In the genomic region with DNA sequence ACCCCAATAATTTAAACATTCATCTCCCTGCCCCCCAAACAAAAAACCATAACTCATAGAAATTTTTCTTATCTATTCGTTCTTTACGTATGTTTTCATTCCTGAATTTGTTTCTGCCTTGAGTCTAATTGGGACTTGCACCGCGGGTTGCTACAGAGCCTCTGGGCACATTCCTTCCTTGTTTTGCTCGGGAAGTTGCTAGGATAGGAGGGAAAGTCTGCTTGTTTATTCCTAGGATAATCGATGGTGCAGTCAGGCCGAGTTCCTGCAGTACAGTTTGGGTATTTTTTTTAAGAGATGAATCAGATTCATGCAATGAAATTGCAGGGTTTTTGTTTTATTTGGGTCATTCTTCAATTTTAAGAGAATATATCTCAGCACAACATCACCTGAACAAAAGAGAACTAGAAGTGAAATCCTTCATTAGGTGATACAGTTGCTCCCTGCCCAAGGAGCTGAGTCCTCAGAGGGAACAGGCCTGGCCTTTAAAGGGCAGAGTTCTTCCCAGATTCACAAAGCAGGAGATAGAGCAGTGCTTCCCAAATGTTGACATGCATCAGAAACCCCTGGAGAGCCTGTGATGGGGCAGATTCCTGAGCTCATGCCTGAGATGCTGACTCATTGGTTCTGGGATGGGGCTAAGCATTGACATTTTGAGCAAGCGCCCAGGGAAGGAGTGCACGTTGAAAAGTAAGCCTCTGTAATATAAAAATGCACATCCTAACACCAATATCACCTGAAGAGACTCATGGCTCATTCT, we compare ENCODE assay signal across 14 cellular contexts.
DNase-seq lines count a peak whose midpoint lies in the region; ATAC-seq, FAIRE-seq and TF ChIP-seq lines count a peak whose summit lies in the region.
"Had no signal": no experiment of that assay in that cellular context is flagged by ENCODE, and none has a peak within 500 bp of the region (broad histone marks: within the 10 kb centered on the region; RNA-seq: fewer than 3 reads in every experiment).

No MANE protein-coding gene starts in this region.

- H3K4me3 ChIP-seq in bronchial epithelial cell (ENCODE audit: low read depth, low read length): no peak overlapping the region

- no peaks in the 10 kb centered on the region for H3K27me3 Mint-ChIP-seq in type B pancreatic cell

- peak overlapping the region; percentile 14 for H3K27ac Mint-ChIP-seq in type B pancreatic cell
- H3K27ac Mint-ChIP-seq: T-cell had no signal

- TF ChIP-seq CTCF in bronchial epithelial cell (IDR thresholded peaks at IDR 0.05; ENCODE audit: insufficient read depth, low read length, severe bottlenecking) (no peak), type B pancreatic cell (conservative IDR thresholded peaks at IDR 0.05) (no peak)

- DNase-seq in HTR-8/SVneo (ENCODE audit: insufficient read length, low spot score): peak; percentile 9
- DNase-seq in bronchial epithelial cell (ENCODE audit: low read depth): peak; percentile 10
- DNase-seq in iris pigment epithelial cell (ENCODE audit: low read depth): peak; percentile 58
- DNase-seq in type B pancreatic cell (ENCODE audit: extremely low spot score, unreplicated experiment): no peak
- no peak for DNase-seq in nucleus accumbens (lab: John Stamatoyannopoulos, UW)
- DNase-seq in UCSD-AML1 (lab: John Stamatoyannopoulos, UW; ENCODE audit: unreplicated experiment): no peak
- DNase-seq: activated CD8-positive, alpha-beta memory T cell treated with anti-CD3 and anti-CD28 coated beads, Interleukin-2, amount 50 U/mL, for 4 hours; cerebellar nuclear complex; GF-D8; MV-4-11; NCI-H526 treated with DMSO at 0.1 percent for 48 hours; T-cell had no signal

- H3K4me3 Mint-ChIP-seq in type B pancreatic cell: no peak overlapping the region
- H3K4me3 Mint-ChIP-seq: T-cell had no signal

- no peaks in the 10 kb centered on the region for H3K36me3 ChIP-seq in bronchial epithelial cell (ENCODE audit: control insufficient read depth, insufficient read depth, low read length)

- ATAC-seq in HG02852 (IDR thresholded peaks at IDR 0.05; ENCODE audit: unreplicated experiment): no peak
- ATAC-seq in HG02571 (IDR thresholded peaks at IDR 0.05; ENCODE audit: unreplicated experiment): no peak
- ATAC-seq: T-cell had no signal

- H3K27me3 ChIP-seq in bronchial epithelial cell (ENCODE audit: control insufficient read depth, insufficient read depth, low read length): no peaks in the 10 kb centered on the region

- H3K9me3 Mint-ChIP-seq in type B pancreatic cell: no peaks in the 10 kb centered on the region

- H3K36me3 Mint-ChIP-seq in type B pancreatic cell: no peaks in the 10 kb centered on the region
- H3K36me3 Mint-ChIP-seq: T-cell had no signal

- FAIRE-seq in HTR-8/SVneo (lab: Jason Lieb, UNC) (no peak), bronchial epithelial cell (lab: Jason Lieb, UNC) (no peak)

- peaks cover 6% of the 10 kb centered on the region for H3K4me1 Mint-ChIP-seq in type B pancreatic cell (ENCODE audit: unreplicated experiment)

Comparison
In these comparisons a context has a peak if more than half of its experiments do, and no peak if none do; other contexts are left out.
1. DNase-seq: peak in HTR-8/SVneo (single experiment), bronchial epithelial cell (single experiment) and iris pigment epithelial cell (single experiment); none in type B pancreatic cell (single experiment), nucleus accumbens (0 of 56) and UCSD-AML1 (single experiment).